Comparison of ENCODE assay signal across 9 cellular contexts in genomic region chr12:122951406-122951805, GRCh38. TPM values are rescaled to one million over a fixed set of nuclear protein-coding genes. Genes with fewer than 3 reads are reported as not detected.
DNase-seq lines count a peak whose midpoint lies in the region; ATAC-seq, FAIRE-seq and TF ChIP-seq lines count a peak whose summit lies in the region.
"Had no signal": no experiment of that assay in that cellular context is flagged by ENCODE, and none has a peak within 500 bp of the region (broad histone marks: within the 10 kb centered on the region; RNA-seq: fewer than 3 reads in every experiment).

No MANE protein-coding gene starts in this region.

- no peak overlapping the region for H3K4me3 ChIP-seq in Peyer's patch
- H3K4me3 ChIP-seq: thoracic aorta had no signal

- H3K4me1 ChIP-seq in Peyer's patch, result peaks cover 0 to 29% (median 6%) of the 10 kb centered on the region in 4 donors

- ATAC-seq in GM18868 (IDR thresholded peaks at IDR 0.05; ENCODE audit: unreplicated experiment) (no peak), HG03520 (IDR thresholded peaks at IDR 0.05; ENCODE audit: unreplicated experiment) (no peak)

- H3K27me3 ChIP-seq in Peyer's patch, result no peaks in the 10 kb centered on the region

- no peaks in the 10 kb centered on the region for H3K36me3 ChIP-seq in Peyer's patch
- H3K36me3 ChIP-seq: thoracic aorta had no signal

- FAIRE-seq in H54 (lab: Jason Lieb, UNC), result no peak

- TF ChIP-seq POLR2A in H54 (IDR thresholded peaks at IDR 0.05; ENCODE audit: low read depth, low read length) (no peak), Peyer's patch (IDR thresholded peaks at IDR 0.05) (no peak)

- H3K9me3 ChIP-seq in Peyer's patch, result no peaks in the 10 kb centered on the region
- H3K9me3 ChIP-seq: thoracic aorta had no signal

- peak in 3 of 6 experiments; percentile 34 to 44 (median 38) for TF ChIP-seq CTCF in Peyer's patch (IDR thresholded peaks at IDR 0.05)

- peak; percentile 51 for DNase-seq in H54 (ENCODE audit: insufficient read length, low spot score)
- DNase-seq in Peyer's patch, result peak in 2 of 3 donors; percentile 64 to 82
- peak; percentile 88 for DNase-seq in dermis blood vessel endothelial cell
- DNase-seq in renal cortical epithelial cell (ENCODE audit: low read depth), result peak; percentile 82
- no peak for DNase-seq in NCI-H82 treated with DMSO at 0.1 percent for 48 hours (lab: John Stamatoyannopoulos, UW; ENCODE audit: unreplicated experiment)
- no peak for DNase-seq in stimulated activated CD4-positive, alpha-beta T cell treated with anti-CD3 and anti-CD28 coated beads, Interleukin-2, amount 100 ng/mL, for 48 hours

- peak overlapping the region in 3 of 4 donors; percentile 44 to 80 (median 51) for H3K27ac ChIP-seq in Peyer's patch
- H3K27ac ChIP-seq: thoracic aorta had no signal

RNA-seq across cellular contexts. Expression of gene ABCB9, which starts 14.9 kb away (rescaled TPM):
- total RNA-seq in Peyer's patch (10 to 100 TPM in 3 of 4 donors, 1 to 10 TPM in 1; 8.8 to 29.7 (median 17.4) TPM), dermis blood vessel endothelial cell (8.5 and 10.9 TPM in 2 replicates), renal cortical epithelial cell (3.0 and 6.5 TPM in 2 replicates)

RNA-seq across cellular contexts. Expression of gene OGFOD2, which starts 23.6 kb away (rescaled TPM):
- total RNA-seq in Peyer's patch (10 to 100 TPM; 29.9 to 37.1 (median 31.4) TPM), dermis blood vessel endothelial cell (10.4 and 11.4 TPM in 2 replicates), renal cortical epithelial cell (9.9 and 12.7 TPM in 2 replicates)

RNA-seq across cellular contexts. Expression of gene ARL6IP4, which starts 29.1 kb away (rescaled TPM):
- total RNA-seq in Peyer's patch (100 to 1,000 TPM; 155 to 216 (median 180) TPM), dermis blood vessel endothelial cell (213 and 267 TPM in 2 replicates), renal cortical epithelial cell (119 and 198 TPM in 2 replicates)

RNA-seq across cellular contexts. Expression of gene VPS37B, which starts 55.5 kb away (rescaled TPM):
- total RNA-seq in Peyer's patch (10 to 100 TPM; 49.5 to 92.8 (median 58.4) TPM), dermis blood vessel endothelial cell (19.6 and 21.2 TPM in 2 replicates), renal cortical epithelial cell (14.1 and 25.8 TPM in 2 replicates)

Comparison
In these comparisons a context has a peak if more than half of its experiments do, and no peak if none do; other contexts are left out.
1. DNase-seq: peak in H54 (single experiment), Peyer's patch (2 of 3), dermis blood vessel endothelial cell (single experiment) and renal cortical epithelial cell (single experiment); none in NCI-H82 treated with DMSO at 0.1 percent for 48 hours (single experiment) and stimulated activated CD4-positive, alpha-beta T cell treated with anti-CD3 and anti-CD28 coated beads, Interleukin-2, amount 100 ng/mL, for 48 hours (0 of 2).